ENCODE assay signal across 16 cellular contexts in the genomic region with DNA sequence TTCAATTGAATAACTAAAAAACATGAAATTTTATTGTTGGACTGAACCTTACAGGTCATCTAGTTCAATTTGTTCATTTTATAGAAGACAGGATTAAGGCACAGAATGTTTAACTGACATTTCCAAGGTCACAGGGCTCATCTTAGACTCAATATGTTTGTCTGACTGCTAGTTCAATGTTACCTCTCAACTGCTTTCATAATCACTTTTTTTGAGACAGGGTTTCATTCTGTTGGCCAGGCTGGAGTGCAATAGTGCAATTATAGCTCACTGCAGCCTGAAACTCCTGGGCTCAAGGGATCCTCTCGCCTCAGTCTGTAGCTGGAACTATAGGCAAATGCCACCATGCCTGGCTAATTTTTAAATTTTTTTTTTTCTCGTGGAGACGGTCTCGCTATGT. TPM values are rescaled to one million over a fixed set of nuclear protein-coding genes. Genes with fewer than 3 reads are reported as not detected.
DNase-seq lines count a peak whose midpoint lies in the region; ATAC-seq and TF ChIP-seq lines count a peak whose summit lies in the region.
"Had no signal": no experiment of that assay in that cellular context is flagged by ENCODE, and none has a peak within 500 bp of the region (broad histone marks: within the 10 kb centered on the region; RNA-seq: fewer than 3 reads in every experiment).

No MANE protein-coding gene starts in this region.

- 89 to 91% methylated on average over 4 of the region's 4 CpGs for WGBS in upper lobe of left lung, 2 donors

- no peak overlapping the region for H3K27ac ChIP-seq in upper lobe of left lung
- H3K27ac ChIP-seq: GM23248 had no signal

- ATAC-seq in upper lobe of left lung (ENCODE audit: low FRiP score in 2 of 2) = no peak
- no peak for ATAC-seq in HG03196 (IDR thresholded peaks at IDR 0.05; ENCODE audit: unreplicated experiment)
- ATAC-seq: GM12878, HCT116 had no signal

- TF ChIP-seq CTCF in NB4 (IDR thresholded peaks at IDR 0.05; ENCODE audit: low read depth, low read length) (no peak), upper lobe of left lung (IDR thresholded peaks at IDR 0.05) (no peak)

- peak overlapping the region; percentile 37 for H3K9ac ChIP-seq in adipocyte (ENCODE audit: low read length)
- H3K9ac ChIP-seq: GM23248 had no signal

- H3K4me3 ChIP-seq in NB4 (ENCODE audit: low read depth, low read length) (no peak overlapping the region), adipocyte (ENCODE audit: low read length) (no peak overlapping the region), upper lobe of left lung (no peak overlapping the region)
- H3K4me3 ChIP-seq: GM12878, GM23248 had no signal

- H3K36me3 ChIP-seq in adipocyte (ENCODE audit: control insufficient read depth, insufficient read depth, low read length, severe bottlenecking) = no peaks in the 10 kb centered on the region
- H3K36me3 ChIP-seq in upper lobe of left lung = no peaks in the 10 kb centered on the region

- H3K27me3 ChIP-seq in adipocyte (replicated peaks; ENCODE audit: control insufficient read depth, insufficient read depth, low read length) = no peaks in the 10 kb centered on the region
- H3K27me3 ChIP-seq in upper lobe of left lung = no peaks in the 10 kb centered on the region

- no peak for TF ChIP-seq EP300 in upper lobe of left lung (IDR thresholded peaks at IDR 0.05)

- H3K9me3 ChIP-seq in adipocyte (ENCODE audit: control insufficient read depth, low read length) (no peaks in the 10 kb centered on the region), upper lobe of left lung (no peaks in the 10 kb centered on the region)

- DNase-seq in NOMO-1 treated with dmso at 0.1 percent for 144 hours (lab: John Stamatoyannopoulos, UW; ENCODE audit: unreplicated experiment) = peak; percentile 7
- no peak for DNase-seq in NOMO-1 treated with DMSO at 0.1 percent for 48 hours (lab: John Stamatoyannopoulos, UW; ENCODE audit: unreplicated experiment)
- DNase-seq in NB4 (ENCODE audit: low read depth) = peak; percentile 38
- DNase-seq in adipocyte (ENCODE audit: low read depth) = no peak
- DNase-seq in upper lobe of left lung = no peak
- no peak for DNase-seq in NCI-H2171 (lab: John Stamatoyannopoulos, UW)
- DNase-seq: 8988T; AML-193; C1 segment of cervical spinal cord; CD4-positive, alpha-beta memory T cell; DMS79; GM23248 had no signal

- TF ChIP-seq POLR2A in NB4 (IDR thresholded peaks at IDR 0.05; ENCODE audit: extremely low read depth, insufficient read length) (no peak), upper lobe of left lung (IDR thresholded peaks at IDR 0.05) (no peak)

- H3K4me1 ChIP-seq in adipocyte (ENCODE audit: control insufficient read depth, insufficient read depth, low read length) (peaks cover 28% of the 10 kb centered on the region), upper lobe of left lung (peaks cover 0 to 8% (median 4%) of the 10 kb centered on the region in 4 donors)

RNA-seq across cellular contexts. Expression of a gene that starts 24.4 kb away (rescaled TPM):
- 100 to 1,000 TPM in 2 of 6 donors, 10 to 100 TPM in 4; 48.3 to 146 (median 92.6) TPM for total RNA-seq in upper lobe of left lung

RNA-seq across cellular contexts. Expression of a gene that starts 30.0 kb away (rescaled TPM):
- total RNA-seq in upper lobe of left lung = 1 to 10 TPM in 4 of 6 donors, not detected in 2; 1.4 to 4.6 (median 2.2) TPM
- total RNA-seq: G401, GM23248 had no signal

RNA-seq across cellular contexts. Expression of a gene that starts 54.1 kb away (rescaled TPM):
- 10 to 100 TPM; 46.5 to 92.7 (median 63.5) TPM for total RNA-seq in upper lobe of left lung
- total RNA-seq: G401, GM23248 had no signal

RNA-seq across cellular contexts. Expression of a gene that starts 58.9 kb away (rescaled TPM):
- 10 to 100 TPM; 18.5 to 43.8 (median 23.0) TPM for total RNA-seq in upper lobe of left lung

Comparison
In these comparisons a context has a peak if more than half of its experiments do, and no peak if none do; other contexts are left out.
1. DNase-seq: peak in NOMO-1 treated with dmso at 0.1 percent for 144 hours (single experiment) and NB4 (single experiment); none in NOMO-1 treated with DMSO at 0.1 percent for 48 hours (single experiment), adipocyte (single experiment), upper lobe of left lung (0 of 2) and NCI-H2171 (single experiment).